In genomic region chr1:202926578-202927491, GRCh38 we compare ENCODE assay signal across 1 cellular context.
A peak's percentile ranks its signal among the peaks of the same experiment; 100 is the strongest.
TF ChIP-seq lines count a peak whose summit lies in the region.

TSS of gene KLHL12 (minus strand) at chr1:202927234. CDS start at chr1:202925162, 2,072 bp downstream.

TF ChIP-seq in HEK293, 187 proteins besides CTCF, POLR2A, EP300 and RAD21 (continued from another document and continues in another):
- TF ChIP-seq ZBTB10 (tag by site-specific recombination; IDR thresholded peaks at IDR 0.05) (0 out of 2 replicates have a peak, but pooled peaks have one; percentile 44), ZNF366 (tag by site-specific recombination; conservative IDR thresholded peaks at IDR 0.05) (peak; percentile 74), ZNF560 (tag by site-specific recombination; IDR thresholded peaks at IDR 0.05; ENCODE audit: borderline replicate concordance) (no peak), ZNF837 (tag by site-specific recombination; IDR thresholded peaks at IDR 0.05) (no peak), ZSCAN5A (tag by site-specific recombination; IDR thresholded peaks at IDR 0.05) (peak; percentile 15; the same call in 1 of the 2 replicates), GFI1B (tag by site-specific recombination; IDR thresholded peaks at IDR 0.05) (no peak), ZNF561 (tag by site-specific recombination; IDR thresholded peaks at IDR 0.05; ENCODE audit: borderline replicate concordance) (peak; percentile 90), ZBTB11 (tag by site-specific recombination; conservative IDR thresholded peaks at IDR 0.05; ENCODE audit: low read depth) (peak; percentile 72), ZNF433 (tag by site-specific recombination; IDR thresholded peaks at IDR 0.05; ENCODE audit: low read depth) (no peak), ZNF280D (tag by site-specific recombination; IDR thresholded peaks at IDR 0.05) (peak; percentile 10; the same call in 1 of the 2 replicates), PRDM6 (tag by site-specific recombination; IDR thresholded peaks at IDR 0.05) (0 out of 2 replicates have a peak, but pooled peaks have one; percentile 9), ZNF394 (tag by site-specific recombination; IDR thresholded peaks at IDR 0.05; ENCODE audit: borderline replicate concordance) (peak; percentile 84), MEIS1 (CRISPR knock-in tag; IDR thresholded peaks at IDR 0.05; ENCODE audit: borderline replicate concordance) (no peak), FEZF1 (tag by site-specific recombination; IDR thresholded peaks at IDR 0.05) (peak; percentile 35; the same call in 1 of the 2 replicates), ZNF302 (tag by site-specific recombination; IDR thresholded peaks at IDR 0.05; ENCODE audit: low read depth) (no peak), ZNF324 (tag by site-specific recombination; IDR thresholded peaks at IDR 0.05) (peak; percentile 96), KLF7 (tag by site-specific recombination; IDR thresholded peaks at IDR 0.05; ENCODE audit: borderline replicate concordance) (peak; percentile 64; the same call in 1 of the 2 replicates), ZNF19 (tag by site-specific recombination; IDR thresholded peaks at IDR 0.05; ENCODE audit: low read depth) (no peak), ZNF23 (tag by site-specific recombination; IDR thresholded peaks at IDR 0.05; ENCODE audit: borderline replicate concordance) (no peak), ZNF391 (tag by site-specific recombination; IDR thresholded peaks at IDR 0.05; ENCODE audit: borderline replicate concordance, low read depth) (peak; percentile 84; the same call in 1 of the 2 replicates), YY1 (tag by site-specific recombination; IDR thresholded peaks at IDR 0.05) (peak; percentile 71), MZF1 (tag by site-specific recombination; IDR thresholded peaks at IDR 0.05; ENCODE audit: borderline replicate concordance) (peak; percentile 99), ZNF184 (tag by site-specific recombination; IDR thresholded peaks at IDR 0.05) (0 out of 2 replicates have a peak, but pooled peaks have one; percentile 23), ZNF133 (tag by site-specific recombination; IDR thresholded peaks at IDR 0.05) (no peak; the same call in 1 of the 2 replicates), ZNF580 (tag by site-specific recombination; IDR thresholded peaks at IDR 0.05) (peak; percentile 66; the same call in 1 of the 2 replicates), ZNF140 (tag by site-specific recombination; IDR thresholded peaks at IDR 0.05) (no peak), SCRT2 (tag by site-specific recombination; IDR thresholded peaks at IDR 0.05) (0 out of 2 replicates have a peak, but pooled peaks have one; percentile 53), ZNF138 (tag by site-specific recombination; IDR thresholded peaks at IDR 0.05; ENCODE audit: borderline replicate concordance) (0 out of 2 replicates have a peak, but pooled peaks have one; percentile 5), MYNN (tag by site-specific recombination; IDR thresholded peaks at IDR 0.05; ENCODE audit: borderline replicate concordance) (no peak), SP7 (tag by site-specific recombination; IDR thresholded peaks at IDR 0.05) (peak; percentile 91), ZNF555 (tag by site-specific recombination; conservative IDR thresholded peaks at IDR 0.05) (no peak), ZNF248 (tag by site-specific recombination; IDR thresholded peaks at IDR 0.05) (no peak), ZNF510 (tag by site-specific recombination; IDR thresholded peaks at IDR 0.05; ENCODE audit: insufficient replicate concordance) (no peak), ZBTB21 (tag by site-specific recombination; IDR thresholded peaks at IDR 0.05) (peak; percentile 94), ZNF24 (tag by site-specific recombination; IDR thresholded peaks at IDR 0.05) (peak; percentile 97), ZNF112 (tag by site-specific recombination; IDR thresholded peaks at IDR 0.05) (no peak), ZNF521 (tag by site-specific recombination; IDR thresholded peaks at IDR 0.05) (no peak), ZNF114 (tag by site-specific recombination; IDR thresholded peaks at IDR 0.05) (no peak), ZNF423 (tag by site-specific recombination; IDR thresholded peaks at IDR 0.05) (no peak; the same call in 1 of the 2 replicates), KLF10 (tag by site-specific recombination; IDR thresholded peaks at IDR 0.05) (peak; percentile 90), ZBTB26 (tag by site-specific recombination; optimal IDR thresholded peaks at IDR 0.05) (peak; percentile 74), ZNF354C (tag by site-specific recombination; IDR thresholded peaks at IDR 0.05; ENCODE audit: borderline replicate concordance, low read depth) (no peak), KLF9 (tag by site-specific recombination; IDR thresholded peaks at IDR 0.05; ENCODE audit: low read depth) (peak; percentile 65), KLF1 (tag by site-specific recombination; IDR thresholded peaks at IDR 0.05) (peak; percentile 80), ZNF654 (tag by site-specific recombination; IDR thresholded peaks at IDR 0.05; ENCODE audit: low read depth) (no peak), ZNF610 (tag by site-specific recombination; IDR thresholded peaks at IDR 0.05; ENCODE audit: borderline replicate concordance) (peak; percentile 78; the same call in 1 of the 2 replicates), ZSCAN23 (tag by site-specific recombination; IDR thresholded peaks at IDR 0.05) (0 out of 2 replicates have a peak, but pooled peaks have one; percentile 31), AEBP2 (tag by site-specific recombination; IDR thresholded peaks at IDR 0.05; ENCODE audit: borderline replicate concordance) (no peak), ZSCAN30 (tag by site-specific recombination; IDR thresholded peaks at IDR 0.05) (peak; percentile 95), ZNF658 (tag by site-specific recombination; IDR thresholded peaks at IDR 0.05) (no peak)
